Comparison of ENCODE assay signal across 23 cellular contexts in genomic region chr3:127686512-127686894, GRCh38. TPM values are rescaled to one million over a fixed set of nuclear protein-coding genes. Genes with fewer than 3 reads are reported as not detected.
DNase-seq lines count a peak whose midpoint lies in the region; ATAC-seq, FAIRE-seq and TF ChIP-seq lines count a peak whose summit lies in the region.
"Had no signal": no experiment of that assay in that cellular context is flagged by ENCODE, and none has a peak within 500 bp of the region (broad histone marks: within the 10 kb centered on the region; RNA-seq: fewer than 3 reads in every experiment).

No MANE protein-coding gene starts in this region.

- H2BK15ac ChIP-seq in H1 (ENCODE audit: low read length): 0 out of 2 replicates have a peak overlapping the region, but pooled peaks have one; percentile 40

- H2BK20ac ChIP-seq in H1 (ENCODE audit: low read length): no peak overlapping the region

- no peak overlapping the region for H2BK12ac ChIP-seq in H1 (ENCODE audit: low read depth, low read length)

- peak; percentile 19 for TF ChIP-seq CTCF in activated CD8-positive, alpha-beta T cell treated with anti-CD3 and anti-CD28 coated beads for 36 hours (IDR thresholded peaks at IDR 0.05)
- no peak for TF ChIP-seq CTCF in H1 (IDR thresholded peaks at IDR 0.05; ENCODE audit: control extremely low read depth in 1 of 3, insufficient read depth in 1 of 3, low read depth in 1 of 3, low read length in 3 of 3)

- no peak overlapping the region for H3K23ac ChIP-seq in H1 (ENCODE audit: insufficient read length)

- no peak for DNase-seq in activated CD8-positive, alpha-beta T cell treated with anti-CD3 and anti-CD28 coated beads for 36 hours
- DNase-seq in activated CD8-positive, alpha-beta T cell treated with anti-CD3 and anti-CD28 coated beads, Interleukin-2, amount 10 ng/mL, durations not matched to agents 7 days and 5 days: no peak
- DNase-seq in HTR-8/SVneo (ENCODE audit: insufficient read length, low spot score): no peak
- DNase-seq in H1 (ENCODE audit: low read depth in 1 of 2, low spot score in 2 of 2): no peak
- DNase-seq in activated CD8-positive, alpha-beta memory T cell treated with anti-CD3 and anti-CD28 coated beads, Interleukin-2, amount 50 U/mL, for 4 hours: no peak
- DNase-seq: CD4-positive, CD25-positive, alpha-beta regulatory T cell; CD8-positive, alpha-beta memory T cell; DMS 273 treated with DMSO at 0.1 percent for 48 hours; DMS79; EL; GDM1; GOT3; H7; HCEC 1CT had no signal

- no peak overlapping the region for H3K9ac ChIP-seq in H1 (replicated peaks in 1 of 4; ENCODE audit: extremely low read depth in 1 of 4, low read depth in 3 of 4, low read length in 3 of 4)
- H3K9ac ChIP-seq: BLaER1 had no signal

- no peak overlapping the region for H3K27ac Mint-ChIP-seq in activated CD8-positive, alpha-beta T cell treated with anti-CD3 and anti-CD28 coated beads for 36 hours
- H3K27ac Mint-ChIP-seq in activated CD8-positive, alpha-beta T cell treated with anti-CD3 and anti-CD28 coated beads, Interleukin-2, amount 10 ng/mL, durations not matched to agents 7 days and 5 days: no peak overlapping the region
- H3K27ac Mint-ChIP-seq: B cell; CD4-positive, CD25-positive, alpha-beta regulatory T cell; CD8-positive, alpha-beta memory T cell had no signal

- no peak overlapping the region for H3K18ac ChIP-seq in H1 (ENCODE audit: extremely low read depth, low read length)

- FAIRE-seq in HTR-8/SVneo (lab: Jason Lieb, UNC): peak; percentile 16
- no peak for FAIRE-seq in H1 (lab: Jason Lieb, UNC)
- FAIRE-seq: A204.1, D721Med, GM12892 had no signal

- H3K27me3 ChIP-seq in H1 (replicated peaks in 1 of 4; ENCODE audit: control insufficient read depth in 3 of 4, extremely low read depth in 1 of 4, insufficient read depth in 3 of 4, low read length in 3 of 4): no peaks in the 10 kb centered on the region
- H3K27me3 ChIP-seq: BLaER1 had no signal

- H3K27me3 Mint-ChIP-seq in activated CD8-positive, alpha-beta T cell treated with anti-CD3 and anti-CD28 coated beads for 36 hours: no peaks in the 10 kb centered on the region
- H3K27me3 Mint-ChIP-seq in activated CD8-positive, alpha-beta T cell treated with anti-CD3 and anti-CD28 coated beads, Interleukin-2, amount 10 ng/mL, durations not matched to agents 7 days and 5 days (ENCODE audit: low read depth): no peaks in the 10 kb centered on the region
- H3K27me3 Mint-ChIP-seq: B cell; CD4-positive, CD25-positive, alpha-beta regulatory T cell; CD8-positive, alpha-beta memory T cell had no signal

- H3K4ac ChIP-seq in H1 (replicated peaks; ENCODE audit: insufficient read length, low read depth, low read length): no peak overlapping the region

- H3K4me1 Mint-ChIP-seq in activated CD8-positive, alpha-beta T cell treated with anti-CD3 and anti-CD28 coated beads for 36 hours (ENCODE audit: low read depth): peaks cover 10% of the 10 kb centered on the region
- H3K4me1 Mint-ChIP-seq in activated CD8-positive, alpha-beta T cell treated with anti-CD3 and anti-CD28 coated beads, Interleukin-2, amount 10 ng/mL, durations not matched to agents 7 days and 5 days (ENCODE audit: low read depth): peaks cover 9% of the 10 kb centered on the region

- H3K79me1 ChIP-seq in H1 (ENCODE audit: low read depth, low read length): no peaks in the 10 kb centered on the region

- no peak for TF ChIP-seq POLR2A in H1 (IDR thresholded peaks at IDR 0.05; ENCODE audit: control extremely low read depth in 1 of 2, low read depth in 2 of 2, low read length in 2 of 2)

- no peak overlapping the region for H2BK120ac ChIP-seq in H1 (replicated peaks; ENCODE audit: low read depth, low read length)

- no peak for TF ChIP-seq RAD21 in H1 (IDR thresholded peaks at IDR 0.05 in 1 of 2, conservative IDR thresholded peaks at IDR 0.05 in 1 of 2; ENCODE audit: low read depth in 2 of 2, low read length in 2 of 2)

- no peaks in the 10 kb centered on the region for H4K20me1 ChIP-seq in H1 (replicated peaks in 1 of 2; ENCODE audit: control insufficient read depth in 1 of 2, insufficient read depth in 2 of 2, low read length in 2 of 2)
- H4K20me1 ChIP-seq: BLaER1 had no signal

- H3K9me3 Mint-ChIP-seq in activated CD8-positive, alpha-beta T cell treated with anti-CD3 and anti-CD28 coated beads for 36 hours: no peaks in the 10 kb centered on the region
- no peaks in the 10 kb centered on the region for H3K9me3 Mint-ChIP-seq in activated CD8-positive, alpha-beta T cell treated with anti-CD3 and anti-CD28 coated beads, Interleukin-2, amount 10 ng/mL, durations not matched to agents 7 days and 5 days (ENCODE audit: insufficient read depth)
- H3K9me3 Mint-ChIP-seq: CD4-positive, CD25-positive, alpha-beta regulatory T cell; CD8-positive, alpha-beta memory T cell had no signal

- H3K4me3 ChIP-seq in H1 (ENCODE audit: extremely low read depth in 1 of 4, insufficient read depth in 2 of 4, low read depth in 3 of 4, low read length in 4 of 4): no peak overlapping the region
- H3K4me3 ChIP-seq: BLaER1 had no signal

- POLR2A ChIA-PET in activated CD8-positive, alpha-beta T cell treated with anti-CD3 and anti-CD28 coated beads for 36 hours (lab: Charles Lee): no interaction called here
- POLR2A ChIA-PET in activated CD8-positive, alpha-beta T cell treated with anti-CD3 and anti-CD28 coated beads, Interleukin-2, amount 10 ng/mL, durations not matched to agents 7 days and 5 days (lab: Charles Lee): no interaction called here
- POLR2A ChIA-PET in H1 (lab: Charles Lee; ENCODE audit: partially characterized antibody): no interaction called here

- CTCF ChIA-PET in activated CD8-positive, alpha-beta T cell treated with anti-CD3 and anti-CD28 coated beads for 36 hours (lab: Charles Lee): no interaction called here
- CTCF ChIA-PET in activated CD8-positive, alpha-beta T cell treated with anti-CD3 and anti-CD28 coated beads, Interleukin-2, amount 10 ng/mL, durations not matched to agents 7 days and 5 days (lab: Charles Lee): no interaction called here
- CTCF ChIA-PET in H1 (lab: Charles Lee; ENCODE audit: partially characterized antibody): no interaction called here

- no peaks in the 10 kb centered on the region for H3K79me2 ChIP-seq in H1 (ENCODE audit: control insufficient read depth in 1 of 2, insufficient read depth in 2 of 2, low read length in 2 of 2)

- no peak overlapping the region for H3K56ac ChIP-seq in H1 (replicated peaks; ENCODE audit: insufficient read length, low read depth, low read length)

- H2AK5ac ChIP-seq in H1 (ENCODE audit: low read depth, low read length): no peak overlapping the region

- H4K5ac ChIP-seq in H1 (ENCODE audit: insufficient read length, low read depth, low read length): no peak overlapping the region

- no peak overlapping the region for H3K4me2 ChIP-seq in H1 (ENCODE audit: insufficient read depth in 1 of 2, low read depth in 2 of 2, low read length in 2 of 2)
- H3K4me2 ChIP-seq: BLaER1 had no signal

- intact Hi-C loops in activated CD8-positive, alpha-beta T cell treated with anti-CD3 and anti-CD28 coated beads for 36 hours (cut with micrococcal nuclease): no loop called here

- no peak overlapping the region for H4K91ac ChIP-seq in H1 (replicated peaks; ENCODE audit: insufficient read length, low read length)

- TF ChIP-seq EP300 in H1 (IDR thresholded peaks at IDR 0.05; ENCODE audit: borderline replicate concordance in 1 of 2, low read depth in 2 of 2, low read length in 2 of 2): no peak

- no peak overlapping the region for H2AFZ ChIP-seq in H1 (ENCODE audit: low read length)

- H3K4me3 Mint-ChIP-seq in activated CD8-positive, alpha-beta T cell treated with anti-CD3 and anti-CD28 coated beads for 36 hours: no peak overlapping the region
- no peak overlapping the region for H3K4me3 Mint-ChIP-seq in activated CD8-positive, alpha-beta T cell treated with anti-CD3 and anti-CD28 coated beads, Interleukin-2, amount 10 ng/mL, durations not matched to agents 7 days and 5 days
- H3K4me3 Mint-ChIP-seq: B cell; CD4-positive, CD25-positive, alpha-beta regulatory T cell; CD8-positive, alpha-beta memory T cell had no signal

- H3K9me3 ChIP-seq in H1 (ENCODE audit: insufficient read depth in 2 of 2, low read depth in 1 of 2, low read length in 1 of 2): no peaks in the 10 kb centered on the region
- H3K9me3 ChIP-seq: BLaER1 had no signal

- H3K27ac ChIP-seq in H1 (ENCODE audit: low read depth, low read length): no peak overlapping the region
- H3K27ac ChIP-seq: 22Rv1, BLaER1, C4-2B had no signal

- no peak overlapping the region for H3K14ac ChIP-seq in H1 (ENCODE audit: insufficient read length)

- no peaks in the 10 kb centered on the region for H3K36me3 Mint-ChIP-seq in activated CD8-positive, alpha-beta T cell treated with anti-CD3 and anti-CD28 coated beads for 36 hours (ENCODE audit: low read depth)
- H3K36me3 Mint-ChIP-seq in activated CD8-positive, alpha-beta T cell treated with anti-CD3 and anti-CD28 coated beads, Interleukin-2, amount 10 ng/mL, durations not matched to agents 7 days and 5 days (ENCODE audit: low read depth): no peaks in the 10 kb centered on the region
- H3K36me3 Mint-ChIP-seq: CD4-positive, CD25-positive, alpha-beta regulatory T cell; CD8-positive, alpha-beta memory T cell had no signal

- H3K4me1 ChIP-seq in H1 (replicated peaks in 1 of 4; ENCODE audit: control insufficient read depth in 3 of 4, insufficient read depth in 4 of 4, low read length in 3 of 4): peaks cover 0 to 28% (median 10%) of the 10 kb centered on the region in 4 experiments; a peak in 6 of 7 replicates

- no peak overlapping the region for H4K8ac ChIP-seq in H1 (ENCODE audit: extremely low read depth, insufficient read depth, low read length)

- no peaks in the 10 kb centered on the region for H3K36me3 ChIP-seq in H1 (ENCODE audit: control insufficient read depth in 2 of 4, insufficient read depth in 4 of 4, low read length in 3 of 4)
- H3K36me3 ChIP-seq: BLaER1 had no signal

- ATAC-seq in activated CD8-positive, alpha-beta T cell treated with anti-CD3 and anti-CD28 coated beads for 36 hours: no peak
- no peak for ATAC-seq in activated CD8-positive, alpha-beta T cell treated with anti-CD3 and anti-CD28 coated beads, Interleukin-2, amount 10 ng/mL, durations not matched to agents 7 days and 5 days
- no peak for ATAC-seq in GM21825 (IDR thresholded peaks at IDR 0.05; ENCODE audit: unreplicated experiment)
- no peak for ATAC-seq in GM21529 (IDR thresholded peaks at IDR 0.05; ENCODE audit: unreplicated experiment)

- H2BK5ac ChIP-seq in H1 (ENCODE audit: low read depth, low read length): no peak overlapping the region

- H3K23me2 ChIP-seq in H1 (ENCODE audit: low read depth, low read length): peaks cover 16% of the 10 kb centered on the region; the same call in 1 of the 2 replicates

RNA-seq across cellular contexts. Expression of gene ABTB1, which starts 13.8 kb away (rescaled TPM):
- 10 to 100 TPM in 1 of 2 experiments, 1 to 10 TPM in 1; 9.7 to 10.6 TPM for total RNA-seq in activated CD8-positive, alpha-beta T cell treated with anti-CD3 and anti-CD28 coated beads for 36 hours
- total RNA-seq in activated CD8-positive, alpha-beta T cell treated with anti-CD3 and anti-CD28 coated beads, Interleukin-2, amount 10 ng/mL, durations not matched to agents 7 days and 5 days: 10 to 100 TPM; 15.6 to 16.5 TPM
- 7.0 and 9.4 TPM in 2 replicates for total RNA-seq in H1 (2021; fragmentation: NEBNext Ultra II Directional; extraction: Animal tissue kit (Norgen Biotek cat#: 25700))
- polyA plus RNA-seq in H1 (2011; rRNA removed): 7.1 and 12.8 TPM in 2 replicates
- 11.4 TPM for polyA plus RNA-seq in H1 (2011; cell fraction: cytosol; rRNA removed)
- polyA plus RNA-seq in H1 (2011; cell fraction: nucleus; rRNA removed): 56.1 TPM
- 4.9 to 6.9 TPM (median 6.6 TPM) in 4 replicates for polyA plus RNA-seq in H1 (2012, experiment 1 of 2)
- 4.4 TPM for polyA plus RNA-seq in H1 (2012, experiment 2 of 2)
- 3.8 TPM for polyA plus RNA-seq in H1 (2013, experiment 1 of 2)
- 4.3 TPM for polyA plus RNA-seq in H1 (2013, experiment 2 of 2)
- polyA minus RNA-seq in H1 (2011; rRNA and poly(A)+ RNA removed): 6.0 and 7.2 TPM in 2 replicates
- 5.5 TPM for polyA minus RNA-seq in H1 (2011; cell fraction: cytosol; rRNA and poly(A)+ RNA removed)
- 14.8 TPM for polyA minus RNA-seq in H1 (2011; cell fraction: nucleus; rRNA and poly(A)+ RNA removed)

RNA-seq across cellular contexts. Expression of gene PODXL2, which starts 57.5 kb away (rescaled TPM):
- total RNA-seq in activated CD8-positive, alpha-beta T cell treated with anti-CD3 and anti-CD28 coated beads for 36 hours: 1 to 10 TPM; 1.1 to 1.3 TPM
- 1 to 10 TPM; 1.3 to 1.7 TPM for total RNA-seq in activated CD8-positive, alpha-beta T cell treated with anti-CD3 and anti-CD28 coated beads, Interleukin-2, amount 10 ng/mL, durations not matched to agents 7 days and 5 days
- 31.4 and 31.6 TPM in 2 replicates for total RNA-seq in H1 (2021; fragmentation: NEBNext Ultra II Directional; extraction: Animal tissue kit (Norgen Biotek cat#: 25700))
- polyA plus RNA-seq in H1 (2011; rRNA removed): 27.6 and 32.3 TPM in 2 replicates
- 31.9 TPM for polyA plus RNA-seq in H1 (2011; cell fraction: cytosol; rRNA removed)
- 34.9 TPM for polyA plus RNA-seq in H1 (2011; cell fraction: nucleus; rRNA removed)
- polyA plus RNA-seq in H1 (2012, experiment 1 of 2): 18.1 to 34.6 TPM (median 28.5 TPM) in 4 replicates
- polyA plus RNA-seq in H1 (2012, experiment 2 of 2): 24.7 TPM
- polyA plus RNA-seq in H1 (2013, experiment 1 of 2): 45.7 TPM
- 44.4 TPM for polyA plus RNA-seq in H1 (2013, experiment 2 of 2)
- 12.9 and 17.4 TPM in 2 replicates for polyA minus RNA-seq in H1 (2011; rRNA and poly(A)+ RNA removed)
- polyA minus RNA-seq in H1 (2011; cell fraction: cytosol; rRNA and poly(A)+ RNA removed): 14.2 TPM
- polyA minus RNA-seq in H1 (2011; cell fraction: nucleus; rRNA and poly(A)+ RNA removed): 13.5 TPM

Comparison
In these comparisons a context has a peak if more than half of its experiments do, and no peak if none do; other contexts are left out.
1. RNA of gene PODXL2, which starts 57.5 kb away (total RNA-seq): 31.4 to 31.6 TPM in H1; 1.3 to 1.7 TPM in activated CD8-positive, alpha-beta T cell treated with anti-CD3 and anti-CD28 coated beads, Interleukin-2, amount 10 ng/mL, durations not matched to agents 7 days and 5 days and 1.1 to 1.3 TPM in activated CD8-positive, alpha-beta T cell treated with anti-CD3 and anti-CD28 coated beads for 36 hours; every median in the first group is over 10 times any median in the second.